Comparison of ENCODE assay signal across 9 cellular contexts in genomic region chr19:48674921-48675824, GRCh38. TPM values are rescaled to one million over a fixed set of nuclear protein-coding genes. Genes with fewer than 3 reads are reported as not detected.
DNase-seq lines count a peak whose midpoint lies in the region; ATAC-seq and TF ChIP-seq lines count a peak whose summit lies in the region.
"Had no signal": no experiment of that assay in that cellular context is flagged by ENCODE, and none has a peak within 500 bp of the region (broad histone marks: within the 10 kb centered on the region; RNA-seq: fewer than 3 reads in every experiment).

No MANE protein-coding gene starts in this region.

- TF ChIP-seq CTCF in IMR-90 (conservative IDR thresholded peaks at IDR 0.05; ENCODE audit: low read depth, low read length) (peak; percentile 83), PC-3 (conservative IDR thresholded peaks at IDR 0.05; ENCODE audit: low read depth, low read length) (peak; percentile 80), esophagus muscularis mucosa (IDR thresholded peaks at IDR 0.05) (peak; percentile 85 to 94 (median 86))

- H3K4me3 Mint-ChIP-seq in naive thymus-derived CD4-positive, alpha-beta T cell = peak overlapping the region in 1 of 10 donors; percentile 47

- H4K5ac ChIP-seq in IMR-90 (ENCODE audit: low read depth, low read length) = peak overlapping the region; percentile 24; the same call in 1 of the 2 replicates

- H2BK120ac ChIP-seq in IMR-90 (ENCODE audit: low read depth, low read length) = peak overlapping the region; percentile 31

- peak overlapping the region; percentile 51; the same call in 1 of the 2 replicates for H3K23ac ChIP-seq in IMR-90 (ENCODE audit: low read depth, low read length)

- H2BK20ac ChIP-seq in IMR-90 (ENCODE audit: low read depth, low read length) = peak overlapping the region; percentile 50; the same call in 1 of the 2 replicates

- peak overlapping the region; percentile 69; the same call in 1 of the 2 replicates for H2AK5ac ChIP-seq in IMR-90 (ENCODE audit: low read depth, low read length)

- H3K9me3 Mint-ChIP-seq in naive thymus-derived CD4-positive, alpha-beta T cell = no peaks in the 10 kb centered on the region

- TF ChIP-seq POLR2A in IMR-90 (IDR thresholded peaks at IDR 0.05; ENCODE audit: low read depth, low read length) = no peak
- no peak for TF ChIP-seq POLR2A in esophagus muscularis mucosa (IDR thresholded peaks at IDR 0.05; ENCODE audit: low read depth)

- H3K9me1 ChIP-seq in IMR-90 (ENCODE audit: insufficient read depth, low read length) = no peaks in the 10 kb centered on the region

- no peaks in the 10 kb centered on the region for H3K9me2 ChIP-seq in PC-3 (replicated peaks; ENCODE audit: low read length)

- H3K79me1 ChIP-seq in IMR-90 (ENCODE audit: low read depth in 1 of 2, low read length in 2 of 2) = no peaks in the 10 kb centered on the region

- no peak overlapping the region for H3K14ac ChIP-seq in IMR-90 (replicated peaks; ENCODE audit: low read depth, low read length)

- H2BK5ac ChIP-seq in IMR-90 (ENCODE audit: low read depth, low read length, poor library complexity, severe bottlenecking) = no peak overlapping the region

- CTCF ChIA-PET in IMR-90 (lab: Yijun Ruan, JAX) = interaction anchor here (0.8 kb wide), 1 partner anchor 41 kb away, joined by 3 read pairs; no protein-coding TSS in a partner anchor
- CTCF ChIA-PET in PC-3 (lab: Charles Lee) = no interaction called here
- CTCF ChIA-PET in naive thymus-derived CD4-positive, alpha-beta T cell (lab: Charles Lee) = interaction anchor here (0.6 to 5.3 kb wide), 9 partner anchors 10 to 509 kb away, joined by 3 to 43 read pairs (median 4); partner anchors contain the start of gene CA11

- peak overlapping the region in 7 of 9 donors; percentile 11 to 79 (median 49) for H3K27ac Mint-ChIP-seq in naive thymus-derived CD4-positive, alpha-beta T cell

- H3K79me2 ChIP-seq in PC-3 (ENCODE audit: low read length) = no peaks in the 10 kb centered on the region

- H4K91ac ChIP-seq in IMR-90 (ENCODE audit: insufficient read depth, low read depth, low read length) = no peak overlapping the region; the same call in 1 of the 2 replicates

- no peak overlapping the region for H3K56ac ChIP-seq in IMR-90 (ENCODE audit: extremely low read depth, insufficient read depth, low read length)

- WGBS in IMR-90 (ENCODE audit: extremely low coverage in 2 of 2, insufficient read length in 1 of 2), 2 experiments = 22% methylated on average over 16 of the region's 28 CpGs; no CpG with 5 or more reads in 1 of the 2 experiments
- WGBS in esophagus muscularis mucosa = 32% methylated on average over 28 of the region's 28 CpGs

- H3K27me3 ChIP-seq in IMR-90 (ENCODE audit: control insufficient read depth, insufficient read depth, low read length) (peaks cover 9% of the 10 kb centered on the region; the same call in 1 of the 2 replicates), PC-3 (ENCODE audit: low read length) (no peaks in the 10 kb centered on the region), esophagus muscularis mucosa (no peaks in the 10 kb centered on the region)
- H3K27me3 ChIP-seq in naive thymus-derived CD4-positive, alpha-beta T cell (ENCODE audit: control insufficient read depth in 2 of 2, insufficient read depth in 2 of 2, low read length in 2 of 2) = no peaks in the 10 kb centered on the region

- dilution Hi-C loops in IMR-90 (cut with HindIII; ENCODE audit: low sequenced_read_pairs, unreplicated experiment) = no loop called here

- no peaks in the 10 kb centered on the region for H3K27me3 Mint-ChIP-seq in naive thymus-derived CD4-positive, alpha-beta T cell

- peak overlapping the region; percentile 66 for H2AK9ac ChIP-seq in IMR-90 (replicated peaks; ENCODE audit: low read depth, low read length, poor library complexity)

- intact Hi-C loops in IMR-90 (cut with micrococcal nuclease) = loop anchor here (2.0 to 5.0 kb wide), 2 partner anchors 40 to 107 kb away; no protein-coding TSS in a partner anchor
- intact Hi-C loops in PC-3 (cut with micrococcal nuclease) = loop anchor here (5.0 kb wide), 1 partner anchor 37 kb away; no protein-coding TSS in a partner anchor
- intact Hi-C loops in esophagus muscularis mucosa (cut with DNase I) = loop anchor here (2.0 to 5.0 kb wide), 2 partner anchors 37 to 64 kb away; no protein-coding TSS in a partner anchor
- intact Hi-C loops in naive thymus-derived CD4-positive, alpha-beta T cell (cut with micrococcal nuclease) = loop anchor here (1.0 to 5.0 kb wide), 8 partner anchors 14 to 169 kb away; partner anchors contain the start of genes CA11 (in 2 of the 2), DBP (in 1 of the 2), RPL18 (in 1 of the 2) and SPHK2 (in 1 of the 2)

- ATAC-seq in IMR-90 (ENCODE audit: low read depth) (peak; percentile 99), PC-3 (peak; percentile 88), GM18870 (IDR thresholded peaks at IDR 0.05; ENCODE audit: unreplicated experiment) (no peak)
- ATAC-seq in naive thymus-derived CD4-positive, alpha-beta T cell = peak; percentile 94

- H3K36me3 ChIP-seq in IMR-90 (ENCODE audit: control insufficient read depth, insufficient read depth, low read length) = no peaks in the 10 kb centered on the region
- H3K36me3 ChIP-seq in PC-3 (ENCODE audit: low read depth, low read length) = no peaks in the 10 kb centered on the region
- no peaks in the 10 kb centered on the region for H3K36me3 ChIP-seq in esophagus muscularis mucosa
- H3K36me3 ChIP-seq in naive thymus-derived CD4-positive, alpha-beta T cell (ENCODE audit: control insufficient read depth in 2 of 3, insufficient read depth in 3 of 3, low read length in 3 of 3) = no peaks in the 10 kb centered on the region

- no peak overlapping the region for H3K27ac ChIP-seq in IMR-90 (ENCODE audit: insufficient read depth, low read length)
- H3K27ac ChIP-seq in PC-3 (ENCODE audit: low read length) = no peak overlapping the region
- H3K27ac ChIP-seq in esophagus muscularis mucosa (replicated peaks in 1 of 4) = no peak overlapping the region
- H3K27ac ChIP-seq in naive thymus-derived CD4-positive, alpha-beta T cell (ENCODE audit: low read depth, low read length) = no peak overlapping the region

- no peak overlapping the region; the same call in 2 of the 3 replicates for H2BK15ac ChIP-seq in IMR-90 (ENCODE audit: low read depth, low read length)

- POLR2A ChIA-PET in IMR-90 (lab: Charles Lee; ENCODE audit: unreplicated experiment) (no interaction called here), PC-3 (lab: Charles Lee; ENCODE audit: unreplicated experiment) (no interaction called here)
- POLR2A ChIA-PET in naive thymus-derived CD4-positive, alpha-beta T cell (lab: Charles Lee) = interaction anchor here (0.7 to 3.1 kb wide), 7 partner anchors 10 to 72 kb away, joined by 3 to 14 read pairs (median 3); partner anchors contain the start of genes CA11, IZUMO1 and SPHK2

- H3K9me3 ChIP-seq in IMR-90 (ENCODE audit: control insufficient read depth, insufficient read depth, low read length) (no peaks in the 10 kb centered on the region), PC-3 (ENCODE audit: low read length) (no peaks in the 10 kb centered on the region), esophagus muscularis mucosa (no peaks in the 10 kb centered on the region)
- no peaks in the 10 kb centered on the region for H3K9me3 ChIP-seq in naive thymus-derived CD4-positive, alpha-beta T cell (ENCODE audit: control insufficient read depth in 2 of 3, low read length in 3 of 3)

- H3K18ac ChIP-seq in IMR-90 (ENCODE audit: low read depth, low read length) = no peak overlapping the region; the same call in 1 of the 2 replicates

- DNase-seq in COLO829 (ENCODE audit: low spot score) = peak; percentile 95
- DNase-seq in IMR-90 = peak; percentile 72
- DNase-seq in PC-3 = peak; percentile 85
- DNase-seq in activated T-cell treated with anti-CD3 and anti-CD28 coated beads, Interleukin-2, amount 50 U/mL, for 1 hour = peak; percentile 73
- DNase-seq in esophagus muscularis mucosa (ENCODE audit: extremely low spot score) = peak; percentile 93
- peak; percentile 57 to 81 (median 72) for DNase-seq in naive thymus-derived CD4-positive, alpha-beta T cell
- DNase-seq in stimulated activated CD8-positive, alpha-beta memory T cell treated with anti-CD3 and anti-CD28 coated beads, Interleukin-7, amount 100 ng/mL, for 4 hours (ENCODE audit: low read depth in 2 of 2) = peak; percentile 42 to 60

- H3F3A ChIP-seq in PC-3 (ENCODE audit: low read length, unreplicated experiment) = no peaks in the 10 kb centered on the region

- peak; percentile 76 for TF ChIP-seq RAD21 in IMR-90 (IDR thresholded peaks at IDR 0.05; ENCODE audit: low read length)

- H3K36me3 Mint-ChIP-seq in naive thymus-derived CD4-positive, alpha-beta T cell = no peaks in the 10 kb centered on the region

- BruUV-seq in IMR-90 (replicated peaks; lab: Mats Ljungman, UMichigan) = no TSS peak
- BruUV-seq in PC-3 (replicated peaks; lab: Mats Ljungman, UMichigan) = no TSS peak

- H4K8ac ChIP-seq in IMR-90 (ENCODE audit: low read depth in 2 of 2, low read length in 2 of 2) = peak overlapping the region; percentile 43 to 81

- TF ChIP-seq EP300 in esophagus muscularis mucosa (IDR thresholded peaks at IDR 0.05) = no peak

- H3K4me3 ChIP-seq in IMR-90 (ENCODE audit: insufficient read depth, low read depth, low read length) = no peak overlapping the region
- H3K4me3 ChIP-seq in PC-3 (ENCODE audit: low read length) = no peak overlapping the region
- peak overlapping the region in 2 of 4 donors; percentile 1 to 2 for H3K4me3 ChIP-seq in esophagus muscularis mucosa
- H3K4me3 ChIP-seq in naive thymus-derived CD4-positive, alpha-beta T cell (ENCODE audit: low read length) = no peak overlapping the region

- H4K20me1 ChIP-seq in IMR-90 (ENCODE audit: insufficient read depth, low read length) = no peaks in the 10 kb centered on the region
- no peaks in the 10 kb centered on the region for H4K20me1 ChIP-seq in PC-3 (ENCODE audit: low read length)

- H3K4ac ChIP-seq in IMR-90 (ENCODE audit: low read depth, low read length) = peak overlapping the region; percentile 46; the same call in 1 of the 2 replicates

- H3K4me2 ChIP-seq in IMR-90 (ENCODE audit: low read depth, low read length) = no peak overlapping the region
- H3K4me2 ChIP-seq in PC-3 (ENCODE audit: low read length) = 0 out of 2 replicates have a peak overlapping the region, but pooled peaks have one; percentile 19

- H3K4me1 ChIP-seq in IMR-90 (ENCODE audit: control insufficient read depth, insufficient read depth, low read length) = no peaks in the 10 kb centered on the region
- no peaks in the 10 kb centered on the region for H3K4me1 ChIP-seq in PC-3 (ENCODE audit: insufficient read depth, low read length)
- peaks cover 7 to 14% (median 9%) of the 10 kb centered on the region in 4 donors for H3K4me1 ChIP-seq in esophagus muscularis mucosa
- peaks cover 6 to 7% of the 10 kb centered on the region in 2 donors for H3K4me1 ChIP-seq in naive thymus-derived CD4-positive, alpha-beta T cell (ENCODE audit: control insufficient read depth in 2 of 2, insufficient read depth in 2 of 2, low read length in 2 of 2)

- in situ Hi-C loops in IMR-90 (cut with MboI; ENCODE audit: low sequenced_read_pairs) = no loop called here

- H2AFZ ChIP-seq in IMR-90 (replicated peaks; ENCODE audit: low read length, poor library complexity) (peak overlapping the region; percentile 87), PC-3 (ENCODE audit: low read length) (peak overlapping the region; percentile 63)

- H3K9ac ChIP-seq in IMR-90 (ENCODE audit: low read depth, low read length) (no peak overlapping the region), PC-3 (ENCODE audit: low read length) (no peak overlapping the region)

- H3K4me1 Mint-ChIP-seq in naive thymus-derived CD4-positive, alpha-beta T cell = peaks cover 3 to 8% (median 7%) of the 10 kb centered on the region in 7 donors

RNA-seq across cellular contexts. Expression of gene NTN5, which starts 2.4 kb away (rescaled TPM):
- total RNA-seq in IMR-90 (2012; rRNA removed) (not detected in 2 replicates), PC-3 (2014; rRNA removed) (0.18 and 0.81 TPM in 2 replicates), esophagus muscularis mucosa (under 1 TPM in 3 of 4 donors, not detected in 1; under 0.01 to 0.34 (median 0.17) TPM)
- 0.11 and 0.19 TPM in 2 replicates for polyA plus RNA-seq in IMR-90 (2012; rRNA removed)
- 0.14 and 0.29 TPM in 2 replicates for polyA plus RNA-seq in IMR-90 (2012; cell fraction: cytosol; rRNA removed)
- polyA plus RNA-seq in IMR-90 (2012; cell fraction: nucleus; rRNA removed; ENCODE audit: low replicate concordance) = 1.9 and 3.1 TPM in 2 replicates
- 1 to 10 TPM in 4 of 5 experiments, under 1 TPM in 1; 0.99 to 5.9 (median 3.0) TPM for total RNA-seq in naive thymus-derived CD4-positive, alpha-beta T cell
- under 1 TPM; 0.41 to 0.59 TPM for polyA plus RNA-seq in naive thymus-derived CD4-positive, alpha-beta T cell

RNA-seq across cellular contexts. Expression of gene FUT2, which starts 20.6 kb away (rescaled TPM):
- total RNA-seq in IMR-90 (2012; rRNA removed) (not detected in 2 replicates), PC-3 (2014; rRNA removed) (0.69 TPM in 1 of 2 replicates, not detected in the other), esophagus muscularis mucosa (not detected)
- polyA plus RNA-seq in IMR-90 (2012; rRNA removed) = not detected in 2 replicates
- not detected in 2 replicates for polyA plus RNA-seq in IMR-90 (2012; cell fraction: cytosol; rRNA removed)
- polyA plus RNA-seq in IMR-90 (2012; cell fraction: nucleus; rRNA removed; ENCODE audit: low replicate concordance) = not detected in 2 replicates
- total RNA-seq in naive thymus-derived CD4-positive, alpha-beta T cell = not detected
- under 1 TPM; 0.09 to 0.78 TPM for polyA plus RNA-seq in naive thymus-derived CD4-positive, alpha-beta T cell
- total RNA-seq: T-helper 2 cell treated with Interferon-gamma antibody and Interleukin-4, amounts not matched to agents 100 ng/mL and 5 ng/mL, for 36 hours had no signal

RNA-seq across cellular contexts. Expression of gene CA11, which starts 29.2 kb away (rescaled TPM):
- 1.3 and 1.7 TPM in 2 replicates for total RNA-seq in IMR-90 (2012; rRNA removed)
- polyA plus RNA-seq in IMR-90 (2012; rRNA removed) = 2.7 and 2.9 TPM in 2 replicates
- polyA plus RNA-seq in IMR-90 (2012; cell fraction: cytosol; rRNA removed) = 2.7 and 4.7 TPM in 2 replicates
- polyA plus RNA-seq in IMR-90 (2012; cell fraction: nucleus; rRNA removed; ENCODE audit: low replicate concordance) = 2.7 and 3.3 TPM in 2 replicates
- 0.63 and 4.1 TPM in 2 replicates for total RNA-seq in PC-3 (2014; rRNA removed)
- total RNA-seq in esophagus muscularis mucosa = 10 to 100 TPM; 11.9 to 16.5 (median 14.9) TPM
- 10 to 100 TPM in 4 of 5 experiments, 1 to 10 TPM in 1; 7.5 to 20.5 (median 12.5) TPM for total RNA-seq in naive thymus-derived CD4-positive, alpha-beta T cell
- polyA plus RNA-seq in naive thymus-derived CD4-positive, alpha-beta T cell = 1 to 10 TPM; 6.3 to 8.0 TPM

RNA-seq across cellular contexts. Expression of gene DBP, which starts 38.0 kb away (rescaled TPM):
- total RNA-seq in IMR-90 (2012; rRNA removed) = 2.5 and 3.6 TPM in 2 replicates
- 3.0 and 3.6 TPM in 2 replicates for polyA plus RNA-seq in IMR-90 (2012; rRNA removed)
- 2.9 and 6.3 TPM in 2 replicates for polyA plus RNA-seq in IMR-90 (2012; cell fraction: cytosol; rRNA removed)
- 2.2 and 2.6 TPM in 2 replicates for polyA plus RNA-seq in IMR-90 (2012; cell fraction: nucleus; rRNA removed; ENCODE audit: low replicate concordance)
- 9.0 and 12.2 TPM in 2 replicates for total RNA-seq in PC-3 (2014; rRNA removed)
- total RNA-seq in esophagus muscularis mucosa = 1 to 10 TPM; 3.0 to 9.3 (median 7.2) TPM
- total RNA-seq in naive thymus-derived CD4-positive, alpha-beta T cell = 10 to 100 TPM; 11.9 to 79.9 (median 33.2) TPM
- 100 to 1,000 TPM in 1 of 2 donors, 10 to 100 TPM in 1; 61.7 to 130 TPM for polyA plus RNA-seq in naive thymus-derived CD4-positive, alpha-beta T cell

RNA-seq across cellular contexts. Expression of gene MAMSTR, which starts 44.4 kb away (rescaled TPM):
- total RNA-seq in IMR-90 (2012; rRNA removed) = 0.18 and 0.28 TPM in 2 replicates
- 1.9 and 2.7 TPM in 2 replicates for polyA plus RNA-seq in IMR-90 (2012; rRNA removed)
- 2.2 and 3.7 TPM in 2 replicates for polyA plus RNA-seq in IMR-90 (2012; cell fraction: cytosol; rRNA removed)
- polyA plus RNA-seq in IMR-90 (2012; cell fraction: nucleus; rRNA removed; ENCODE audit: low replicate concordance) = 2.3 and 4.1 TPM in 2 replicates
- total RNA-seq in PC-3 (2014; rRNA removed) = 0.18 and 0.40 TPM in 2 replicates
- total RNA-seq in esophagus muscularis mucosa = 1 to 10 TPM in 3 of 4 donors, under 1 TPM in 1; 0.99 to 2.9 (median 1.8) TPM
- total RNA-seq in naive thymus-derived CD4-positive, alpha-beta T cell = 1 to 10 TPM in 3 of 5 experiments, under 1 TPM in 2; 0.80 to 2.1 (median 1.3) TPM
- under 1 TPM; 0.25 to 0.87 TPM for polyA plus RNA-seq in naive thymus-derived CD4-positive, alpha-beta T cell
